9 cellular contexts compared by ENCODE assay signal in genomic region chr6:4778086-4778485, GRCh38. TPM values are rescaled to one million over a fixed set of nuclear protein-coding genes. Genes with fewer than 3 reads are reported as not detected.
DNase-seq lines count a peak whose midpoint lies in the region; ATAC-seq and TF ChIP-seq lines count a peak whose summit lies in the region.
"Had no signal": no experiment of that assay in that cellular context is flagged by ENCODE, and none has a peak within 500 bp of the region (broad histone marks: within the 10 kb centered on the region; RNA-seq: fewer than 3 reads in every experiment).

No MANE protein-coding gene starts in this region.

- H3K27me3 ChIP-seq in SK-N-SH (ENCODE audit: insufficient read depth) (no peaks in the 10 kb centered on the region), skeletal muscle tissue (ENCODE audit: control insufficient read depth in 3 of 3, insufficient read depth in 3 of 3, low read length in 3 of 3) (no peaks in the 10 kb centered on the region)

- TF ChIP-seq CTCF in SK-N-SH (IDR thresholded peaks at IDR 0.05) = no peak
- no peak for TF ChIP-seq CTCF in epithelial cell of esophagus (IDR thresholded peaks at IDR 0.05; ENCODE audit: insufficient read depth, low read depth, low read length, missing control alignments)

- DNase-seq in SK-N-SH (no peak), NCI-H226 (peak; percentile 17), epithelial cell of esophagus (ENCODE audit: low read depth) (peak; percentile 38), NCI-H2227 (lab: John Stamatoyannopoulos, UW; ENCODE audit: unreplicated experiment) (no peak)
- DNase-seq: T1000 had no signal

- H4K20me1 ChIP-seq in SK-N-SH (ENCODE audit: insufficient read depth) = peaks cover 27% of the 10 kb centered on the region

- WGBS in SK-N-SH (ENCODE audit: low lambda C conversion rate) = 100% methylated on average over 1 of the region's 1 CpG

- H3K4me2 ChIP-seq in SK-N-SH = peak overlapping the region; percentile 81; the same call in 1 of the 2 replicates

- no peaks in the 10 kb centered on the region for H3K9me3 ChIP-seq in SK-N-SH
- H3K9me3 ChIP-seq in skeletal muscle tissue (ENCODE audit: control insufficient read depth in 3 of 3, low read length in 3 of 3) = peaks cover 0 to 4% (median 3%) of the 10 kb centered on the region in 3 donors

- CTCF ChIA-PET in SK-N-SH (lab: Yijun Ruan, JAX) = interaction anchor here (1.2 to 2.4 kb wide), 3 partner anchors 8 to 28 kb away, joined by 3 to 10 read pairs (median 8); no protein-coding TSS in a partner anchor

- H3K36me3 ChIP-seq in SK-N-SH (replicated peaks in 1 of 2; ENCODE audit: control insufficient read depth in 1 of 2, insufficient read depth in 2 of 2, low read length in 1 of 2) = no peaks in the 10 kb centered on the region
- no peaks in the 10 kb centered on the region for H3K36me3 ChIP-seq in skeletal muscle tissue (ENCODE audit: control insufficient read depth in 3 of 3, insufficient read depth in 3 of 3, low read length in 3 of 3)

- H3K4me1 ChIP-seq in SK-N-SH (ENCODE audit: control insufficient read depth in 1 of 2, insufficient read depth in 2 of 2, low read depth in 1 of 2, low read length in 1 of 2) (peaks cover 4 to 8% of the 10 kb centered on the region in 2 experiments; a peak in 3 of 4 replicates), skeletal muscle tissue (ENCODE audit: control insufficient read depth in 3 of 3, insufficient read depth in 3 of 3, low read length in 3 of 3) (peaks cover 12 to 15% (median 13%) of the 10 kb centered on the region in 3 donors)

- no peak for ATAC-seq in SK-N-SH treated with all-trans-retinoic acid at 6 μM for 48 hours
- no peak for ATAC-seq in GM21381 (IDR thresholded peaks at IDR 0.05; ENCODE audit: unreplicated experiment)
- ATAC-seq in HG02973 (IDR thresholded peaks at IDR 0.05; ENCODE audit: unreplicated experiment) = no peak

- H3K4me3 ChIP-seq in SK-N-SH (ENCODE audit: low read depth in 2 of 2, low read length in 1 of 2) (peak overlapping the region in 1 of 2 experiments; percentile 70; a peak in 1 of 4 replicates), epithelial cell of esophagus (ENCODE audit: low read length) (peak overlapping the region; percentile 70), skeletal muscle tissue (ENCODE audit: low read length in 3 of 3) (peak overlapping the region in 2 of 3 donors; percentile 79 to 81)

- H3K9me2 ChIP-seq in SK-N-SH = no peaks in the 10 kb centered on the region

- no peak overlapping the region for H2AFZ ChIP-seq in SK-N-SH (ENCODE audit: low read depth)

- peaks cover 59% of the 10 kb centered on the region for H3K79me2 ChIP-seq in SK-N-SH (ENCODE audit: insufficient read depth)

- H3K27ac ChIP-seq in SK-N-SH (ENCODE audit: low read depth in 2 of 2, low read length in 1 of 2) (no peak overlapping the region), skeletal muscle tissue (ENCODE audit: low read depth, low read length) (no peak overlapping the region)

- POLR2A ChIA-PET in SK-N-SH (lab: Yijun Ruan, JAX) = no interaction called here

- H3K9ac ChIP-seq in SK-N-SH (no peak overlapping the region), skeletal muscle tissue (ENCODE audit: low read depth in 1 of 3, low read length in 3 of 3) (no peak overlapping the region)

- TF ChIP-seq RAD21 in SK-N-SH (IDR thresholded peaks at IDR 0.05; ENCODE audit: low read length) = no peak

- H3F3A ChIP-seq in SK-N-SH (replicated peaks; ENCODE audit: insufficient read depth) = no peaks in the 10 kb centered on the region

- no peak for TF ChIP-seq EP300 in SK-N-SH (IDR thresholded peaks at IDR 0.05; ENCODE audit: borderline replicate concordance in 1 of 2, low read depth in 1 of 2, low read length in 1 of 2)

TF ChIP-seq in SK-N-SH, 30 proteins besides CTCF, POLR2A, EP300 and RAD21:
- TF ChIP-seq MAX (IDR thresholded peaks at IDR 0.05; ENCODE audit: low read depth) = no peak
- no peak for TF ChIP-seq RFX5 (IDR thresholded peaks at IDR 0.05; ENCODE audit: low read length)
- TF ChIP-seq FOXM1 (IDR thresholded peaks at IDR 0.05; ENCODE audit: low read depth) = no peak
- TF ChIP-seq GABPA (IDR thresholded peaks at IDR 0.05; ENCODE audit: low read depth) = no peak
- TF ChIP-seq CHD2 (IDR thresholded peaks at IDR 0.05; ENCODE audit: low read length, partially characterized antibody) = no peak

TF ChIP-seq in SK-N-SH treated with all-trans-retinoic acid at 6 μM for 48 hours, 23 proteins besides CTCF, POLR2A, EP300 and RAD21:
- TF ChIP-seq ZFP3 (CRISPR knock-in tag; IDR thresholded peaks at IDR 0.05) (no peak), ZNF8 (CRISPR knock-in tag; IDR thresholded peaks at IDR 0.05) (no peak), CREB5 (CRISPR knock-in tag; IDR thresholded peaks at IDR 0.05; ENCODE audit: low read depth) (no peak), ZNF565 (CRISPR knock-in tag; conservative IDR thresholded peaks at IDR 0.05; ENCODE audit: low read depth) (no peak), ARNTL (CRISPR knock-in tag; IDR thresholded peaks at IDR 0.05; ENCODE audit: borderline replicate concordance, low read depth) (no peak), GLIS3 (CRISPR knock-in tag; IDR thresholded peaks at IDR 0.05) (no peak), ISL1 (CRISPR knock-in tag; IDR thresholded peaks at IDR 0.05) (no peak)

RNA-seq across cellular contexts. Expression of gene CDYL, which starts 1.9 kb away (rescaled TPM):
- polyA plus RNA-seq in SK-N-SH (2012; rRNA removed) = 13.3 and 14.3 TPM in 2 replicates
- 16.0 and 16.6 TPM in 2 replicates for polyA plus RNA-seq in SK-N-SH (2012; cell fraction: cytosol; rRNA removed)
- polyA plus RNA-seq in SK-N-SH (2012; cell fraction: nucleus; rRNA removed) = 12.9 and 16.3 TPM in 2 replicates
- total RNA-seq in skeletal muscle tissue = 33.9 TPM

Comparison
In these comparisons a context has a peak if more than half of its experiments do, and no peak if none do; other contexts are left out.
1. DNase-seq: peak in NCI-H226 (single experiment) and epithelial cell of esophagus (single experiment); none in SK-N-SH (single experiment) and NCI-H2227 (single experiment).